ENCODE assay signal across 1 cellular context in the genomic region with DNA sequence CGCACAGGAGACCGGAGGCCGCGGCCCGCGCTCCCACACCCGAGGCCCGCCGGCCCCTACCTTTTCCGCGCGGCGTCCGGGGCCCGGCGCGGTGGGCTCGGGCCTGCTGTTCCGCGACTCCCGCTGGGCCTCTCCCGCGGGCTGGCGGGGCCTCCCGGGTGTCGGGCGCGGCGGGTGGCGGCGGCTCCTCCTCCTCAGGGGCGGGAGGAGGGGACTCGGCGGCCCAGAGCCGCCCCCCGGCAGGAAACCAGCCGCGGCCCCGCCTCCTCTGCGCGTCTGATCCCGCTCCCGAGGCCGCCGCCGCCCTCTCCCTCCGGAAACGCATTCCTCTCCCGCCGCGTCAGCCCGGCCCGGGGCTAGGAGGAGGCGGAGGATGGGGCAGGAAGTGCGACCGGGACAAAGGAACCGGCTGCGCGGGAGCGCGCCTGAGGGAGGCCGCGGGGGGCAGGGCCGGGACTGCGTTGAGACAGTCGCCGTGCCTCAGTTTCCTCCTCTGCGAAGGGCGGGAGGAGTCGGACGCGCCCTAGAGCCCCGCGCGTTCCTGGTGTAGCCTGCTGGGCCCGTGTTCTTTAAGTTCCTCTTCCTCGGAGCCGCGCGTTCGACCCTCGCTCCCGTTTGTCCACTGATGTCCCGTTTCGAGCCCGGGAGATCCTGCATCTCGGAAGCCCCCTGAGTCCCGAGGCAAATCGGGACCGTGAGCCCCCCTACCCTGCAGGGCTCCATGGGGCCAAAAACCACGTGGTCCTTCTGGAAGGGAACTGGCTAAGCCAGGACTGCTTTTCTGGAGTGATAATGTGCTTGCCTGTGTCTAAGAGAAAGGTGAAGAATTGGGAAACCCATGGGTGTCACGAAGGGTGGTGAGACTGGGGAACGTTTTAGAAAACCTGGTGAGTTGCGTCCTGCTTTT.
TF ChIP-seq lines count a peak whose summit lies in the region.

A gene (minus strand): TSS at position 146 of the 907 bp plus-strand sequence. CDS start 22,672 bp downstream, outside the sequence.

TF ChIP-seq in GM23338, 12 proteins besides CTCF, POLR2A, EP300 and RAD21 (continued from another document):
- TF ChIP-seq, protein P1, sequence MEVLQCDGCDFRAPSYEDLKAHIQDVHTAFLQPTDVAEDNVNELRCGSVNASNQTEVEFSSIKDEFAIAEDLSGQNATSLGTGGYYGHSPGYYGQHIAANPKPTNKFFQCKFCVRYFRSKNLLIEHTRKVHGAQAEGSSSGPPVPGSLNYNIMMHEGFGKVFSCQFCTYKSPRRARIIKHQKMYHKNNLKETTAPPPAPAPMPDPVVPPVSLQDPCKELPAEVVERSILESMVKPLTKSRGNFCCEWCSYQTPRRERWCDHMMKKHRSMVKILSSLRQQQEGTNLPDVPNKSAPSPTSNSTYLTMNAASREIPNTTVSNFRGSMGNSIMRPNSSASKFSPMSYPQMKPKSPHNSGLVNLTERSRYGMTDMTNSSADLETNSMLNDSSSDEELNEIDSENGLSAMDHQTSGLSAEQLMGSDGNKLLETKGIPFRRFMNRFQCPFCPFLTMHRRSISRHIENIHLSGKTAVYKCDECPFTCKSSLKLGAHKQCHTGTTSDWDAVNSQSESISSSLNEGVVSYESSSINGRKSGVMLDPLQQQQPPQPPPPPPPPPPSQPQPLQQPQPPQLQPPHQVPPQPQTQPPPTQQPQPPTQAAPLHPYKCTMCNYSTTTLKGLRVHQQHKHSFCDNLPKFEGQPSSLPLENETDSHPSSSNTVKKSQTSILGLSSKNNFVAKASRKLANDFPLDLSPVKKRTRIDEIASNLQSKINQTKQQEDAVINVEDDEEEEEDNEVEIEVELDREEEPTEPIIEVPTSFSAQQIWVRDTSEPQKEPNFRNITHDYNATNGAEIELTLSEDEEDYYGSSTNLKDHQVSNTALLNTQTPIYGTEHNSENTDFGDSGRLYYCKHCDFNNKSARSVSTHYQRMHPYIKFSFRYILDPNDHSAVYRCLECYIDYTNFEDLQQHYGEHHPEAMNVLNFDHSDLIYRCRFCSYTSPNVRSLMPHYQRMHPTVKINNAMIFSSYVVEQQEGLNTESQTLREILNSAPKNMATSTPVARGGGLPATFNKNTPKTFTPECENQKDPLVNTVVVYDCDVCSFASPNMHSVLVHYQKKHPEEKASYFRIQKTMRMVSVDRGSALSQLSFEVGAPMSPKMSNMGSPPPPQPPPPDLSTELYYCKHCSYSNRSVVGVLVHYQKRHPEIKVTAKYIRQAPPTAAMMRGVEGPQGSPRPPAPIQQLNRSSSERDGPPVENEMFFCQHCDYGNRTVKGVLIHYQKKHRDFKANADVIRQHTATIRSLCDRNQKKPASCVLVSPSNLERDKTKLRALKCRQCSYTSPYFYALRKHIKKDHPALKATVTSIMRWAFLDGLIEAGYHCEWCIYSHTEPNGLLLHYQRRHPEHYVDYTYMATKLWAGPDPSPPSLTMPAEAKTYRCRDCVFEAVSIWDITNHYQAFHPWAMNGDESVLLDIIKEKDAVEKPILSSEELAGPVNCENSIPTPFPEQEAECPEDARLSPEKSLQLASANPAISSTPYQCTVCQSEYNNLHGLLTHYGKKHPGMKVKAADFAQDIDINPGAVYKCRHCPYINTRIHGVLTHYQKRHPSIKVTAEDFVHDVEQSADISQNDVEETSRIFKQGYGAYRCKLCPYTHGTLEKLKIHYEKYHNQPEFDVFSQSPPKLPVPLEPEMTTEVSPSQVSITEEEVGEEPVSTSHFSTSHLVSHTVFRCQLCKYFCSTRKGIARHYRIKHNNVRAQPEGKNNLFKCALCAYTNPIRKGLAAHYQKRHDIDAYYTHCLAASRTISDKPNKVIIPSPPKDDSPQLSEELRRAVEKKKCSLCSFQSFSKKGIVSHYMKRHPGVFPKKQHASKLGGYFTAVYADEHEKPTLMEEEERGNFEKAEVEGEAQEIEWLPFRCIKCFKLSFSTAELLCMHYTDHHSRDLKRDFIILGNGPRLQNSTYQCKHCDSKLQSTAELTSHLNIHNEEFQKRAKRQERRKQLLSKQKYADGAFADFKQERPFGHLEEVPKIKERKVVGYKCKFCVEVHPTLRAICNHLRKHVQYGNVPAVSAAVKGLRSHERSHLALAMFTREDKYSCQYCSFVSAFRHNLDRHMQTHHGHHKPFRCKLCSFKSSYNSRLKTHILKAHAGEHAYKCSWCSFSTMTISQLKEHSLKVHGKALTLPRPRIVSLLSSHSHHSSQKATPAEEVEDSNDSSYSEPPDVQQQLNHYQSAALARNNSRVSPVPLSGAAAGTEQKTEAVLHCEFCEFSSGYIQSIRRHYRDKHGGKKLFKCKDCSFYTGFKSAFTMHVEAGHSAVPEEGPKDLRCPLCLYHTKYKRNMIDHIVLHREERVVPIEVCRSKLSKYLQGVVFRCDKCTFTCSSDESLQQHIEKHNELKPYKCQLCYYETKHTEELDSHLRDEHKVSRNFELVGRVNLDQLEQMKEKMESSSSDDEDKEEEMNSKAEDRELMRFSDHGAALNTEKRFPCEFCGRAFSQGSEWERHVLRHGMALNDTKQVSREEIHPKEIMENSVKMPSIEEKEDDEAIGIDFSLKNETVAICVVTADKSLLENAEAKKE (CRISPR knock-in tag; IDR thresholded peaks at IDR 0.05): no peak
- TF ChIP-seq, protein P2, sequence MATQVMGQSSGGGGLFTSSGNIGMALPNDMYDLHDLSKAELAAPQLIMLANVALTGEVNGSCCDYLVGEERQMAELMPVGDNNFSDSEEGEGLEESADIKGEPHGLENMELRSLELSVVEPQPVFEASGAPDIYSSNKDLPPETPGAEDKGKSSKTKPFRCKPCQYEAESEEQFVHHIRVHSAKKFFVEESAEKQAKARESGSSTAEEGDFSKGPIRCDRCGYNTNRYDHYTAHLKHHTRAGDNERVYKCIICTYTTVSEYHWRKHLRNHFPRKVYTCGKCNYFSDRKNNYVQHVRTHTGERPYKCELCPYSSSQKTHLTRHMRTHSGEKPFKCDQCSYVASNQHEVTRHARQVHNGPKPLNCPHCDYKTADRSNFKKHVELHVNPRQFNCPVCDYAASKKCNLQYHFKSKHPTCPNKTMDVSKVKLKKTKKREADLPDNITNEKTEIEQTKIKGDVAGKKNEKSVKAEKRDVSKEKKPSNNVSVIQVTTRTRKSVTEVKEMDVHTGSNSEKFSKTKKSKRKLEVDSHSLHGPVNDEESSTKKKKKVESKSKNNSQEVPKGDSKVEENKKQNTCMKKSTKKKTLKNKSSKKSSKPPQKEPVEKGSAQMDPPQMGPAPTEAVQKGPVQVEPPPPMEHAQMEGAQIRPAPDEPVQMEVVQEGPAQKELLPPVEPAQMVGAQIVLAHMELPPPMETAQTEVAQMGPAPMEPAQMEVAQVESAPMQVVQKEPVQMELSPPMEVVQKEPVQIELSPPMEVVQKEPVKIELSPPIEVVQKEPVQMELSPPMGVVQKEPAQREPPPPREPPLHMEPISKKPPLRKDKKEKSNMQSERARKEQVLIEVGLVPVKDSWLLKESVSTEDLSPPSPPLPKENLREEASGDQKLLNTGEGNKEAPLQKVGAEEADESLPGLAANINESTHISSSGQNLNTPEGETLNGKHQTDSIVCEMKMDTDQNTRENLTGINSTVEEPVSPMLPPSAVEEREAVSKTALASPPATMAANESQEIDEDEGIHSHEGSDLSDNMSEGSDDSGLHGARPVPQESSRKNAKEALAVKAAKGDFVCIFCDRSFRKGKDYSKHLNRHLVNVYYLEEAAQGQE (IDR thresholded peaks at IDR 0.05; ENCODE audit: unreplicated experiment): peak; percentile 9
